ENCODE assay signal across 16 cellular contexts in genomic region chr13:32390048-32390447, GRCh38. TPM values are rescaled to one million over a fixed set of nuclear protein-coding genes. Genes with fewer than 3 reads are reported as not detected.
DNase-seq lines count a peak whose midpoint lies in the region; ATAC-seq, FAIRE-seq and TF ChIP-seq lines count a peak whose summit lies in the region.
"Had no signal": no experiment of that assay in that cellular context is flagged by ENCODE, and none has a peak within 500 bp of the region (broad histone marks: within the 10 kb centered on the region; RNA-seq: fewer than 3 reads in every experiment).

No MANE protein-coding gene starts in this region.

- H3K4me1 ChIP-seq in CD8-positive, alpha-beta T cell (ENCODE audit: insufficient read depth, low read length), result peaks cover 23% of the 10 kb centered on the region
- no peaks in the 10 kb centered on the region for H3K4me1 ChIP-seq in BE2C
- H3K4me1 ChIP-seq: prostate gland had no signal

- no peaks in the 10 kb centered on the region for H3K36me3 Mint-ChIP-seq in CD8-positive, alpha-beta T cell
- peaks cover 28% of the 10 kb centered on the region for H3K36me3 Mint-ChIP-seq in activated naive CD8-positive, alpha-beta T cell treated with anti-CD3 and anti-CD28 coated beads, Interleukin-2, amount 10 ng/mL, durations not matched to agents 7 days and 5 days
- no peaks in the 10 kb centered on the region for H3K36me3 Mint-ChIP-seq in endothelial cell (ENCODE audit: low read depth, unreplicated experiment)

- no peaks in the 10 kb centered on the region for H3K27me3 Mint-ChIP-seq in CD8-positive, alpha-beta T cell (ENCODE audit: low read depth)
- H3K27me3 Mint-ChIP-seq in activated naive CD8-positive, alpha-beta T cell treated with anti-CD3 and anti-CD28 coated beads, Interleukin-2, amount 10 ng/mL, durations not matched to agents 7 days and 5 days, result no peaks in the 10 kb centered on the region
- no peaks in the 10 kb centered on the region for H3K27me3 Mint-ChIP-seq in endothelial cell (ENCODE audit: unreplicated experiment)
- H3K27me3 Mint-ChIP-seq: activated B cell treated with CpG ODN at 0.5 μM for 24 hours had no signal

- H3K27ac ChIP-seq in CD8-positive, alpha-beta T cell (ENCODE audit: low read depth, low read length), result no peak overlapping the region
- H3K27ac ChIP-seq: hepatocyte, prostate gland had no signal

- no peak overlapping the region for H3K4me3 ChIP-seq in CD8-positive, alpha-beta T cell (ENCODE audit: low read depth, low read length)
- H3K4me3 ChIP-seq in BE2C (ENCODE audit: low read depth, low read length), result no peak overlapping the region
- H3K4me3 ChIP-seq: hepatocyte, prostate gland had no signal

- peak overlapping the region; percentile 10 for H3K27ac Mint-ChIP-seq in CD8-positive, alpha-beta T cell
- peak overlapping the region; percentile 85 for H3K27ac Mint-ChIP-seq in activated naive CD8-positive, alpha-beta T cell treated with anti-CD3 and anti-CD28 coated beads, Interleukin-2, amount 10 ng/mL, durations not matched to agents 7 days and 5 days
- no peak overlapping the region for H3K27ac Mint-ChIP-seq in endothelial cell (ENCODE audit: unreplicated experiment)
- H3K27ac Mint-ChIP-seq: activated B cell treated with CpG ODN at 0.5 μM for 24 hours had no signal

- CTCF ChIA-PET in CD8-positive, alpha-beta T cell (lab: Charles Lee), result interaction anchor here (0.9 to 1.7 kb wide), 2 partner anchors 77 to 149 kb away, joined by 3 to 7 read pairs; no protein-coding TSS in a partner anchor

- FAIRE-seq in HTR-8/SVneo (lab: Jason Lieb, UNC), result no peak

- intact Hi-C loops in CD8-positive, alpha-beta T cell (cut with DNase I, micrococcal nuclease), result loop anchor here (5.0 to 10.0 kb wide), 2 partner anchors 37 to 1155 kb away; partner anchors contain the start of gene N4BP2L1 (in 2 of the 2)

- POLR2A ChIA-PET in CD8-positive, alpha-beta T cell (lab: Charles Lee), result interaction anchor here (0.9 to 1.5 kb wide), 4 partner anchors 19 to 75 kb away, joined by 3 to 8 read pairs (median 4); partner anchors contain the start of genes BRCA2, N4BP2L1 and ZAR1L
- POLR2A ChIA-PET in activated naive CD8-positive, alpha-beta T cell treated with anti-CD3 and anti-CD28 coated beads, Interleukin-2, amount 10 ng/mL, durations not matched to agents 7 days and 5 days (lab: Charles Lee), result interaction anchor here (0.7 to 3.3 kb wide), 5 partner anchors 11 to 149 kb away, joined by 3 to 25 read pairs (median 4); partner anchors contain the start of genes BRCA2, N4BP2L1 and ZAR1L

- no peak for TF ChIP-seq CTCF in CD8-positive, alpha-beta T cell (IDR thresholded peaks at IDR 0.05)
- no peak for TF ChIP-seq CTCF in BE2C (IDR thresholded peaks at IDR 0.05; ENCODE audit: low read depth, low read length)
- TF ChIP-seq CTCF in endothelial cell (IDR thresholded peaks at IDR 0.05; ENCODE audit: unreplicated experiment), result no peak

- peaks cover 23% of the 10 kb centered on the region for H3K4me1 Mint-ChIP-seq in CD8-positive, alpha-beta T cell (ENCODE audit: low read depth)
- peaks cover 29% of the 10 kb centered on the region for H3K4me1 Mint-ChIP-seq in activated naive CD8-positive, alpha-beta T cell treated with anti-CD3 and anti-CD28 coated beads, Interleukin-2, amount 10 ng/mL, durations not matched to agents 7 days and 5 days
- H3K4me1 Mint-ChIP-seq in endothelial cell (ENCODE audit: unreplicated experiment), result no peaks in the 10 kb centered on the region

- peak in 1 of 7 experiments; percentile 23 for DNase-seq in CD8-positive, alpha-beta T cell
- DNase-seq in activated naive CD8-positive, alpha-beta T cell treated with anti-CD3 and anti-CD28 coated beads, Interleukin-2, amount 10 ng/mL, durations not matched to agents 7 days and 5 days, result peak; percentile 36
- no peak for DNase-seq in SIG-M5 (lab: John Stamatoyannopoulos, UW)
- no peak for DNase-seq in HTR-8/SVneo (ENCODE audit: insufficient read length, low spot score)
- DNase-seq in BE2C, result no peak
- DNase-seq in endothelial cell (ENCODE audit: low spot score), result no peak
- DNase-seq: activated B cell treated with CpG ODN at 0.5 μM for 24 hours, anterior cingulate cortex, cortex of kidney, left cardiac atrium, NCI-H1417 treated with DMSO at 0.1 percent for 48 hours, NCI-H446 treated with DMSO at 0.1 percent for 48 hours had no signal

- H3K36me3 ChIP-seq in CD8-positive, alpha-beta T cell (ENCODE audit: insufficient read depth, low read length), result no peaks in the 10 kb centered on the region
- H3K36me3 ChIP-seq in BE2C, result peaks cover 2% of the 10 kb centered on the region
- H3K36me3 ChIP-seq: prostate gland had no signal

- H3K4me3 Mint-ChIP-seq in CD8-positive, alpha-beta T cell, result peak overlapping the region; percentile 27
- peak overlapping the region; percentile 71 for H3K4me3 Mint-ChIP-seq in activated naive CD8-positive, alpha-beta T cell treated with anti-CD3 and anti-CD28 coated beads, Interleukin-2, amount 10 ng/mL, durations not matched to agents 7 days and 5 days
- H3K4me3 Mint-ChIP-seq in endothelial cell (ENCODE audit: unreplicated experiment), result no peak overlapping the region
- H3K4me3 Mint-ChIP-seq: activated B cell treated with CpG ODN at 0.5 μM for 24 hours had no signal

- no peaks in the 10 kb centered on the region for H3K9me3 ChIP-seq in CD8-positive, alpha-beta T cell (ENCODE audit: low read length)
- H3K9me3 ChIP-seq in BE2C, result no peaks in the 10 kb centered on the region
- H3K9me3 ChIP-seq: prostate gland had no signal

- no peaks in the 10 kb centered on the region for H3K27me3 ChIP-seq in CD8-positive, alpha-beta T cell (ENCODE audit: insufficient read depth, low read length)
- no peaks in the 10 kb centered on the region for H3K27me3 ChIP-seq in BE2C
- H3K27me3 ChIP-seq: hepatocyte had no signal

- peak; percentile 91 for ATAC-seq in CD8-positive, alpha-beta T cell
- peak; percentile 68 for ATAC-seq in GM19438 (IDR thresholded peaks at IDR 0.05; ENCODE audit: low read depth, unreplicated experiment)
- peak; percentile 61 for ATAC-seq in HG02981 (IDR thresholded peaks at IDR 0.05; ENCODE audit: unreplicated experiment)
- peak; percentile 90 for ATAC-seq in activated naive CD8-positive, alpha-beta T cell treated with anti-CD3 and anti-CD28 coated beads, Interleukin-2, amount 10 ng/mL, durations not matched to agents 7 days and 5 days (ENCODE audit: low read depth)
- ATAC-seq: left cardiac atrium had no signal

- H3K9me3 Mint-ChIP-seq in CD8-positive, alpha-beta T cell, result no peaks in the 10 kb centered on the region
- no peaks in the 10 kb centered on the region for H3K9me3 Mint-ChIP-seq in activated naive CD8-positive, alpha-beta T cell treated with anti-CD3 and anti-CD28 coated beads, Interleukin-2, amount 10 ng/mL, durations not matched to agents 7 days and 5 days
- H3K9me3 Mint-ChIP-seq in endothelial cell (ENCODE audit: unreplicated experiment), result no peaks in the 10 kb centered on the region
- H3K9me3 Mint-ChIP-seq: activated B cell treated with CpG ODN at 0.5 μM for 24 hours had no signal

RNA-seq across cellular contexts. Expression of gene N4BP2L1, which starts 37.9 kb away (rescaled TPM):
- 10 to 100 TPM; 53.2 to 54.1 TPM for total RNA-seq in CD8-positive, alpha-beta T cell
- 10 to 100 TPM; 48.4 to 53.0 TPM for total RNA-seq in activated naive CD8-positive, alpha-beta T cell treated with anti-CD3 and anti-CD28 coated beads, Interleukin-2, amount 10 ng/mL, durations not matched to agents 7 days and 5 days
- polyA plus RNA-seq in BE2C (2012; ENCODE audit: insufficient read depth, insufficient read length, low read depth), result 5.5 TPM
- 4.2 TPM for total RNA-seq in endothelial cell (ENCODE audit: unreplicated experiment)
